Comparison of ENCODE assay signal across 14 cellular contexts in the genomic region with DNA sequence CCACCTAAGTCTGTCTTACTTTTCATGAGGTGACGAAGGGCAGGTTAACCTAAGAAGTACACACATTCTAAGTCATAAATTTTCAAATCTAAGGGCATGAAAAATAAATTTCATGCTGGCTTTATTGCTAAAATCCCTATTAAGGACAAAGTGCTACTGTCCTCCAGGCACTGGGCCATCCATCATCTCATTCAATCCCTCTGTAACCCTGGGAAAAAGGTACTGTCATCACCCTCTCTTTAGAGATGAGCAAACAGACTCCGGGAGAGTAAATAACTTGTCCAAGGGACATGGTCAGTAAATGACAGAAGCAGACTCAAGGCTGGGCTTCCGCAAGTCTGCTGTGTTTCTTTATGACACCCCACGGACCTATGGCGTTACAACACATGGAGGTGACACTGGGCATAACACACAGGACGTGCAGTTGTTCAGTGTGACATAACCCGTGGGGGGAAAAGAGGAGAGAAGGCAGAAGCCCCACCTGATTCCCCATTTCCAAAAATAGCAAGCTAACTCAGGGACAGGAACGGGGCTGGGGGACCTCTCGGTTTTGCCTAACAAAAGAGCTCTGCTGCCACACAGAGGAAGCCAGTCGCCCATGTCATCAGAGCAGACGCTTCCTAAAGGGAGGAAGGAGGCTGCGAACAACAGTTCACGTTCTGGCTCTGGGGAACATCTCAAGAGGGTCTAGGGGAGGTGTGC. TPM values are rescaled to one million over a fixed set of nuclear protein-coding genes. Genes with fewer than 3 reads are reported as not detected.
A peak's percentile ranks its signal among the peaks of the same experiment; 100 is the strongest.
DNase-seq lines count a peak whose midpoint lies in the region; ATAC-seq and TF ChIP-seq lines count a peak whose summit lies in the region.
"Had no signal": no experiment of that assay in that cellular context is flagged by ENCODE, and none has a peak within 500 bp of the region (broad histone marks: within the 10 kb centered on the region; RNA-seq: fewer than 3 reads in every experiment).

No MANE protein-coding gene starts in this region.

- intact Hi-C loops in posterior vena cava (cut with DNase I): no loop called here

- no peak overlapping the region for H3K4me3 Mint-ChIP-seq in activated T-helper 17 cell treated with anti-CD3 and anti-CD28 coated beads, Interleukin-2, amount 50 U/mL, for 72 hours
- H3K4me3 Mint-ChIP-seq: activated naive CD4-positive, alpha-beta T cell treated with anti-CD3 and anti-CD28 coated beads, Interleukin-2, amount 50 U/mL, for 24 hours; central memory CD8-positive, alpha-beta T cell; T-cell had no signal

- no peak overlapping the region for H3K27ac ChIP-seq in RWPE2 (ENCODE audit: poor library complexity, severe bottlenecking)
- H3K27ac ChIP-seq: KMS-11 had no signal

- H3K27me3 Mint-ChIP-seq in activated T-helper 17 cell treated with anti-CD3 and anti-CD28 coated beads, Interleukin-2, amount 50 U/mL, for 72 hours: no peaks in the 10 kb centered on the region
- H3K27me3 Mint-ChIP-seq: activated naive CD4-positive, alpha-beta T cell treated with anti-CD3 and anti-CD28 coated beads, Interleukin-2, amount 50 U/mL, for 24 hours; central memory CD8-positive, alpha-beta T cell; T-cell had no signal

- peaks cover 98% of the 10 kb centered on the region for H3K36me3 Mint-ChIP-seq in activated T-helper 17 cell treated with anti-CD3 and anti-CD28 coated beads, Interleukin-2, amount 50 U/mL, for 72 hours (ENCODE audit: low read depth)

- peak; percentile 70 for DNase-seq in NCI-H1105 treated with DMSO at 0.1 percent for 48 hours (lab: John Stamatoyannopoulos, UW)
- DNase-seq in RWPE2 (ENCODE audit: low spot score): peak; percentile 6
- peak; percentile 37 for DNase-seq in posterior vena cava (ENCODE audit: low spot score)
- no peak for DNase-seq in OCI-M1 (lab: John Stamatoyannopoulos, UW)
- DNase-seq: T-cell had no signal

- H3K4me3 ChIP-seq in GM12875 (ENCODE audit: low read depth, low read length): no peak overlapping the region
- H3K4me3 ChIP-seq in RWPE2 (ENCODE audit: severe bottlenecking): no peak overlapping the region

- TF ChIP-seq CTCF in GM12875 (IDR thresholded peaks at IDR 0.05; ENCODE audit: borderline replicate concordance, insufficient read depth, low read depth, low read length): 0 out of 2 replicates have a peak, but pooled peaks have one; percentile 15
- TF ChIP-seq CTCF in RWPE2 (IDR thresholded peaks at IDR 0.05; ENCODE audit: poor library complexity, severe bottlenecking): no peak

- H3K9me3 Mint-ChIP-seq in activated T-helper 17 cell treated with anti-CD3 and anti-CD28 coated beads, Interleukin-2, amount 50 U/mL, for 72 hours: no peaks in the 10 kb centered on the region
- H3K9me3 Mint-ChIP-seq: activated naive CD4-positive, alpha-beta T cell treated with anti-CD3 and anti-CD28 coated beads, Interleukin-2, amount 50 U/mL, for 24 hours; central memory CD8-positive, alpha-beta T cell; T-cell had no signal

- H3K27me3 ChIP-seq in RWPE2 (ENCODE audit: insufficient read depth, poor library complexity, severe bottlenecking): no peaks in the 10 kb centered on the region

- H3K27ac Mint-ChIP-seq in activated T-helper 17 cell treated with anti-CD3 and anti-CD28 coated beads, Interleukin-2, amount 50 U/mL, for 72 hours: no peak overlapping the region
- H3K27ac Mint-ChIP-seq: activated naive CD4-positive, alpha-beta T cell treated with anti-CD3 and anti-CD28 coated beads, Interleukin-2, amount 50 U/mL, for 24 hours had no signal

- peaks cover 91% of the 10 kb centered on the region for H3K36me3 ChIP-seq in RWPE2 (ENCODE audit: low read depth)

- H3K9me3 ChIP-seq in RWPE2 (ENCODE audit: severe bottlenecking): no peaks in the 10 kb centered on the region

- peaks cover 5% of the 10 kb centered on the region for H3K4me1 Mint-ChIP-seq in activated T-helper 17 cell treated with anti-CD3 and anti-CD28 coated beads, Interleukin-2, amount 50 U/mL, for 72 hours
- H3K4me1 Mint-ChIP-seq: activated naive CD4-positive, alpha-beta T cell treated with anti-CD3 and anti-CD28 coated beads, Interleukin-2, amount 50 U/mL, for 24 hours; T-cell had no signal

- H3K4me1 ChIP-seq in RWPE2 (ENCODE audit: insufficient read depth, poor library complexity, severe bottlenecking): no peaks in the 10 kb centered on the region

- ATAC-seq in RWPE2 (ENCODE audit: low read depth): no peak
- ATAC-seq in GM21786 (IDR thresholded peaks at IDR 0.05; ENCODE audit: unreplicated experiment): no peak
- ATAC-seq in activated T-helper 17 cell treated with anti-CD3 and anti-CD28 coated beads, Interleukin-2, amount 50 U/mL, for 72 hours (replicated peaks): no peak
- ATAC-seq: T-cell had no signal

RNA-seq across cellular contexts. Expression of a gene that starts 12.5 kb away (rescaled TPM):
- 10 to 100 TPM; 74.2 to 76.6 TPM for total RNA-seq in posterior vena cava
- total RNA-seq in activated T-helper 17 cell treated with anti-CD3 and anti-CD28 coated beads, Interleukin-2, amount 50 U/mL, for 72 hours: 100 to 1,000 TPM in 1 of 2 donors, 10 to 100 TPM in 1; 83.9 to 225 TPM

RNA-seq across cellular contexts. Expression of a gene that starts 25.3 kb away (rescaled TPM):
- not detected for total RNA-seq in posterior vena cava
- under 1 TPM in 1 of 2 donors, not detected in 1; 0.43 TPM for total RNA-seq in activated T-helper 17 cell treated with anti-CD3 and anti-CD28 coated beads, Interleukin-2, amount 50 U/mL, for 72 hours
- total RNA-seq: epithelial cell of proximal tubule, pulmonary artery endothelial cell, temporal lobe had no signal

RNA-seq across cellular contexts. Expression of a gene that starts 27.3 kb away (rescaled TPM):
- total RNA-seq in posterior vena cava: 10 to 100 TPM; 40.9 to 43.4 TPM
- 100 to 1,000 TPM in 1 of 2 donors, 10 to 100 TPM in 1; 69.0 to 102 TPM for total RNA-seq in activated T-helper 17 cell treated with anti-CD3 and anti-CD28 coated beads, Interleukin-2, amount 50 U/mL, for 72 hours

RNA-seq across cellular contexts. Expression of a gene that starts 59.9 kb away (rescaled TPM):
- total RNA-seq in posterior vena cava: 100 to 1,000 TPM; 124 to 130 TPM
- 100 to 1,000 TPM; 120 to 186 TPM for total RNA-seq in activated T-helper 17 cell treated with anti-CD3 and anti-CD28 coated beads, Interleukin-2, amount 50 U/mL, for 72 hours
